Comparison of ENCODE assay signal across 19 cellular contexts in the genomic region with DNA sequence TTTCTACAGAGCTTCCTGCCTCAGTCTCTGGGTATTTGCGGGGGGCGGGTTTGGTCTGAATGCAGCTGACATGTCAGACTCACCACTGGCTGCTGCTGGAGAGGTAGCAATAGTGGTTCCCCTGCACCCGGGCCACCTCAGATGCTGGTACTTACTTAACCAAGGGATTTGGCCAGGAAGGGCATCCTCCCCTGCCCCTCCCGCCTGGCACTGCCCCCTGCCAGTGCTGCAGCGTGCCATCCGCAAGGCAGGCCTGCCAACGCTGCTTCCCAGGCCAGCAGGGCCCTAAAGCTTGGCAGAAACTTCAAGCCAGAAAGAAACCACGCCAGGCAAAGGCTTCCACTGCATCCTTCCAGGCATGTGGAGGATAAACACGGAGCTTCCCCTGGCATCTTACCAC. TPM values are rescaled to one million over a fixed set of nuclear protein-coding genes. Genes with fewer than 3 reads are reported as not detected.
DNase-seq lines count a peak whose midpoint lies in the region; ATAC-seq and TF ChIP-seq lines count a peak whose summit lies in the region.
"Had no signal": no experiment of that assay in that cellular context is flagged by ENCODE, and none has a peak within 500 bp of the region (broad histone marks: within the 10 kb centered on the region; RNA-seq: fewer than 3 reads in every experiment).

No MANE protein-coding gene starts in this region.

- CTCF ChIA-PET in SK-N-SH (lab: Yijun Ruan, JAX) = interaction anchor here (0.7 to 2.3 kb wide), 4 partner anchors 13 to 273 kb away, joined by 3 to 7 read pairs (median 3); partner anchors contain the start of gene SIRT4

- H3K9ac ChIP-seq in SK-N-SH (no peak overlapping the region), SK-N-MC (ENCODE audit: insufficient read length) (no peak overlapping the region), rectal smooth muscle tissue (ENCODE audit: low read length) (no peak overlapping the region)

- TF ChIP-seq RAD21 in SK-N-SH (IDR thresholded peaks at IDR 0.05; ENCODE audit: low read length) = no peak

- peak overlapping the region; percentile 73 for H3K27ac Mint-ChIP-seq in glutamatergic neuron (ENCODE audit: unreplicated experiment)
- H3K27ac Mint-ChIP-seq: stimulated activated memory B cell treated with anti-CD40 and anti-IgM and Interleukin-4, amounts not matched to agents 10 μg/mL and 1 μg/mL and 100 μg/mL, for 72 hours had no signal

- H3K36me3 ChIP-seq in SK-N-SH (replicated peaks in 1 of 2; ENCODE audit: control insufficient read depth in 1 of 2, insufficient read depth in 2 of 2, low read length in 1 of 2) (peaks cover 0 to 42% of the 10 kb centered on the region in 2 experiments), SK-N-MC (ENCODE audit: insufficient read depth, low read length) (peaks cover 10% of the 10 kb centered on the region; the same call in 1 of the 2 replicates), rectal smooth muscle tissue (ENCODE audit: control insufficient read depth, insufficient read depth, low read length) (peaks cover 24% of the 10 kb centered on the region)

- H2AFZ ChIP-seq in SK-N-SH (ENCODE audit: low read depth) = no peak overlapping the region

- peaks cover 0 to 51% of the 10 kb centered on the region in 2 experiments; a peak in 1 of 4 replicates for H3K4me1 ChIP-seq in SK-N-SH (ENCODE audit: control insufficient read depth in 1 of 2, insufficient read depth in 2 of 2, low read depth in 1 of 2, low read length in 1 of 2)
- no peaks in the 10 kb centered on the region for H3K4me1 ChIP-seq in rectal smooth muscle tissue (ENCODE audit: control insufficient read depth, insufficient read depth, low read length)

- no peak overlapping the region for H3K4me2 ChIP-seq in SK-N-SH

- H3K4me3 ChIP-seq in SK-N-SH (ENCODE audit: low read depth in 2 of 2, low read length in 1 of 2) (no peak overlapping the region), SK-N-MC (no peak overlapping the region), rectal smooth muscle tissue (ENCODE audit: low read length) (no peak overlapping the region)
- H3K4me3 ChIP-seq: esophagus muscularis mucosa, psoas muscle, tibial nerve had no signal

- DNase-seq in SK-N-SH (peak; percentile 47), SK-N-MC (ENCODE audit: low read depth, low spot score) (no peak), glutamatergic neuron (no peak), NCI-H2107 (lab: John Stamatoyannopoulos, UW) (no peak), T-helper 9 cell (no peak), NCI-H2029 (lab: John Stamatoyannopoulos, UW) (no peak)
- DNase-seq: 8988T; activated CD4-positive, alpha-beta T cell treated with anti-CD3 and anti-CD28 coated beads for 1 hour; natural killer cell; SHP77 treated with DMSO at 0.1 percent for 48 hours; stimulated activated CD4-positive, alpha-beta T cell treated with anti-CD3 and anti-CD28 coated beads, Interleukin-12 subunit alpha, Interleukin-12 subunit beta, amount 100 ng/mL, for 4 hours had no signal

- TF ChIP-seq CTCF in SK-N-SH (IDR thresholded peaks at IDR 0.05) = no peak
- no peak for TF ChIP-seq CTCF in glutamatergic neuron (IDR thresholded peaks at IDR 0.05; ENCODE audit: partially characterized antibody, unreplicated experiment)

- no peak for ATAC-seq in SK-N-SH treated with all-trans-retinoic acid at 6 μM for 48 hours
- ATAC-seq: stimulated activated memory B cell treated with anti-CD40 and anti-IgM and Interleukin-4, amounts not matched to agents 10 μg/mL and 1 μg/mL and 100 μg/mL, for 72 hours had no signal

- peaks cover 7% of the 10 kb centered on the region for H3K36me3 Mint-ChIP-seq in glutamatergic neuron (ENCODE audit: unreplicated experiment)
- H3K36me3 Mint-ChIP-seq: natural killer cell had no signal

- peaks cover 11% of the 10 kb centered on the region for H3K27me3 Mint-ChIP-seq in glutamatergic neuron (ENCODE audit: unreplicated experiment)
- H3K27me3 Mint-ChIP-seq: stimulated activated memory B cell treated with anti-CD40 and anti-IgM and Interleukin-4, amounts not matched to agents 10 μg/mL and 1 μg/mL and 100 μg/mL, for 72 hours had no signal

- H3K9me2 ChIP-seq in SK-N-SH = no peaks in the 10 kb centered on the region

- H3K4me3 Mint-ChIP-seq in glutamatergic neuron (ENCODE audit: unreplicated experiment) = no peak overlapping the region
- H3K4me3 Mint-ChIP-seq: natural killer cell; stimulated activated memory B cell treated with anti-CD40 and anti-IgM and Interleukin-4, amounts not matched to agents 10 μg/mL and 1 μg/mL and 100 μg/mL, for 72 hours; T-helper 2 cell treated with Interferon-gamma antibody and Interleukin-4, amounts not matched to agents 5 μg/mL and 100 μg/mL, for 36 hours had no signal

- no peaks in the 10 kb centered on the region for H3F3A ChIP-seq in SK-N-SH (replicated peaks; ENCODE audit: insufficient read depth)

- POLR2A ChIA-PET in SK-N-SH (lab: Yijun Ruan, JAX) = interaction anchor here (1.3 to 1.7 kb wide), 2 partner anchors 8 to 10 kb away, joined by 4 to 5 read pairs; no protein-coding TSS in a partner anchor

- no peaks in the 10 kb centered on the region for H3K9me3 ChIP-seq in SK-N-SH
- H3K9me3 ChIP-seq in SK-N-MC (ENCODE audit: low read depth, low read length) = no peaks in the 10 kb centered on the region
- H3K9me3 ChIP-seq: esophagus muscularis mucosa, psoas muscle, tibial nerve had no signal

- TF ChIP-seq EP300 in SK-N-SH (IDR thresholded peaks at IDR 0.05; ENCODE audit: borderline replicate concordance in 1 of 2, low read depth in 1 of 2, low read length in 1 of 2) = no peak

- H4K20me1 ChIP-seq in SK-N-SH (ENCODE audit: insufficient read depth) = peaks cover 6% of the 10 kb centered on the region

- 67% methylated on average over 4 of the region's 9 CpGs for WGBS in SK-N-SH (ENCODE audit: low lambda C conversion rate)

- H3K9me3 Mint-ChIP-seq in glutamatergic neuron (ENCODE audit: unreplicated experiment) = peaks cover 8% of the 10 kb centered on the region
- H3K9me3 Mint-ChIP-seq: natural killer cell; stimulated activated memory B cell treated with anti-CD40 and anti-IgM and Interleukin-4, amounts not matched to agents 10 μg/mL and 1 μg/mL and 100 μg/mL, for 72 hours; T-helper 2 cell treated with Interferon-gamma antibody and Interleukin-4, amounts not matched to agents 5 μg/mL and 100 μg/mL, for 36 hours had no signal

- H3K27me3 ChIP-seq in SK-N-SH (ENCODE audit: insufficient read depth) (no peaks in the 10 kb centered on the region), rectal smooth muscle tissue (ENCODE audit: control insufficient read depth, insufficient read depth, low read length) (no peaks in the 10 kb centered on the region)
- H3K27me3 ChIP-seq: esophagus muscularis mucosa, tibial nerve had no signal

- H3K79me2 ChIP-seq in SK-N-SH (ENCODE audit: insufficient read depth) = peaks cover 12% of the 10 kb centered on the region; the same call in 1 of the 2 replicates

- H3K27ac ChIP-seq in SK-N-SH (ENCODE audit: low read depth in 2 of 2, low read length in 1 of 2) = peak overlapping the region in 1 of 2 experiments; percentile 96; a peak in 2 of 4 replicates
- peak overlapping the region; percentile 25; the same call in 1 of the 2 replicates for H3K27ac ChIP-seq in SK-N-MC
- peak overlapping the region; percentile 37 for H3K27ac ChIP-seq in rectal smooth muscle tissue (ENCODE audit: low read depth, low read length)
- H3K27ac ChIP-seq: C4-2B, psoas muscle, tibial nerve had no signal

- peaks cover 10% of the 10 kb centered on the region for H3K4me1 Mint-ChIP-seq in glutamatergic neuron (ENCODE audit: low read depth, unreplicated experiment)
- H3K4me1 Mint-ChIP-seq: stimulated activated memory B cell treated with anti-CD40 and anti-IgM and Interleukin-4, amounts not matched to agents 10 μg/mL and 1 μg/mL and 100 μg/mL, for 72 hours had no signal

TF ChIP-seq in SK-N-SH, 30 proteins besides CTCF, POLR2A, EP300 and RAD21 (continues in another document):
- TF ChIP-seq IRF3 (IDR thresholded peaks at IDR 0.05; ENCODE audit: low read depth, low read length) = no peak
- no peak for TF ChIP-seq YY1 (IDR thresholded peaks at IDR 0.05; ENCODE audit: low read depth)
- TF ChIP-seq SIN3A (IDR thresholded peaks at IDR 0.05; ENCODE audit: borderline replicate concordance, low read depth, low read length) = no peak

TF ChIP-seq in SK-N-SH treated with all-trans-retinoic acid at 6 μM for 48 hours, 23 proteins besides CTCF, POLR2A, EP300 and RAD21 (continues in another document):
- no peak for TF ChIP-seq ZNF70 (CRISPR knock-in tag; IDR thresholded peaks at IDR 0.05)
- TF ChIP-seq ARNTL (CRISPR knock-in tag; IDR thresholded peaks at IDR 0.05; ENCODE audit: borderline replicate concordance, low read depth) = no peak
- TF ChIP-seq ISL1 (CRISPR knock-in tag; IDR thresholded peaks at IDR 0.05) = no peak
- no peak for TF ChIP-seq CSRNP3 (CRISPR knock-in tag; IDR thresholded peaks at IDR 0.05)
- no peak for TF ChIP-seq RARB (CRISPR knock-in tag; IDR thresholded peaks at IDR 0.05)
- TF ChIP-seq, protein P1, sequence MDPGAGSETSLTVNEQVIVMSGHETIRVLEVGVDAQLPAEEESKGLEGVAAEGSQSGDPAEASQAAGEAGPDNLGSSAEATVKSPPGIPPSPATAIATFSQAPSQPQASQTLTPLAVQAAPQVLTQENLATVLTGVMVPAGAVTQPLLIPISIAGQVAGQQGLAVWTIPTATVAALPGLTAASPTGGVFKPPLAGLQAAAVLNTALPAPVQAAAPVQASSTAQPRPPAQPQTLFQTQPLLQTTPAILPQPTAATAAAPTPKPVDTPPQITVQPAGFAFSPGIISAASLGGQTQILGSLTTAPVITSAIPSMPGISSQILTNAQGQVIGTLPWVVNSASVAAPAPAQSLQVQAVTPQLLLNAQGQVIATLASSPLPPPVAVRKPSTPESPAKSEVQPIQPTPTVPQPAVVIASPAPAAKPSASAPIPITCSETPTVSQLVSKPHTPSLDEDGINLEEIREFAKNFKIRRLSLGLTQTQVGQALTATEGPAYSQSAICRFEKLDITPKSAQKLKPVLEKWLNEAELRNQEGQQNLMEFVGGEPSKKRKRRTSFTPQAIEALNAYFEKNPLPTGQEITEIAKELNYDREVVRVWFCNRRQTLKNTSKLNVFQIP (CRISPR knock-in tag; IDR thresholded peaks at IDR 0.05; ENCODE audit: borderline replicate concordance, low read depth) = no peak
- no peak for TF ChIP-seq OSR1 (CRISPR knock-in tag; IDR thresholded peaks at IDR 0.05)

RNA-seq across cellular contexts. Expression of gene RAB35, which starts 22.1 kb away (rescaled TPM):
- 41.8 and 45.3 TPM in 2 replicates for polyA plus RNA-seq in SK-N-SH (2012; rRNA removed)
- 31.1 and 37.3 TPM in 2 replicates for polyA plus RNA-seq in SK-N-SH (2012; cell fraction: cytosol; rRNA removed)
- 50.4 and 51.7 TPM in 2 replicates for polyA plus RNA-seq in SK-N-SH (2012; cell fraction: nucleus; rRNA removed)
- 57.2 TPM for total RNA-seq in glutamatergic neuron (ENCODE audit: unreplicated experiment)
